In genomic region chr17:58657962-58658803, GRCh38 we compare ENCODE assay signal across 8 cellular contexts. TPM values are rescaled to one million over a fixed set of nuclear protein-coding genes. Genes with fewer than 3 reads are reported as not detected.
DNase-seq lines count a peak whose midpoint lies in the region; ATAC-seq and TF ChIP-seq lines count a peak whose summit lies in the region.
"Not testable (repeated sequence)": the region's sequence is repeated elsewhere in the genome, so short reads cannot be mapped to it uniquely, and the experiment has no call there.

No MANE protein-coding gene starts in this region.

- not testable (repeated sequence) for H3F3A ChIP-seq in neural cell (ENCODE audit: insufficient read depth, low read length, poor library complexity, severe bottlenecking)

- peaks cover 12 to 18% (median 15%) of the 10 kb centered on the region in 4 donors for H3K4me1 Mint-ChIP-seq in CD4-positive, alpha-beta memory T cell

- H3K36me3 ChIP-seq in CD4-positive, alpha-beta memory T cell (ENCODE audit: insufficient read depth, low read length); iPS DF 6.9 (ENCODE audit: control insufficient read depth, insufficient read depth, low read length); neural cell (ENCODE audit: insufficient read depth, low read length); stomach smooth muscle (ENCODE audit: control insufficient read depth in 2 of 2, insufficient read depth in 2 of 2, low read length in 2 of 2): not testable (repeated sequence)

- peak overlapping the region; percentile 97 to 100 (median 100) for H3K27ac Mint-ChIP-seq in CD4-positive, alpha-beta memory T cell

- not testable (repeated sequence) for DNase-seq in CD4-positive, alpha-beta memory T cell
- DNase-seq in RKO (ENCODE audit: low spot score) = peak; percentile 79
- DNase-seq in activated T-cell treated with anti-CD3 and anti-CD28 coated beads, Interleukin-2, amount 50 U/mL, for 48 hours = peak; percentile 33 to 35
- peak; percentile 37 for DNase-seq in iPS DF 6.9 (ENCODE audit: low read depth, low spot score)

- not testable (repeated sequence) for H3K27me3 ChIP-seq in CD4-positive, alpha-beta memory T cell (ENCODE audit: insufficient read depth, low read length); iPS DF 6.9 (ENCODE audit: control insufficient read depth, insufficient read depth, low read length); neural cell (ENCODE audit: insufficient read depth, low read depth, low read length); stomach smooth muscle (ENCODE audit: control insufficient read depth in 1 of 2, insufficient read depth in 2 of 2, low read length in 2 of 2)

- TF ChIP-seq RAD21 in neural cell (conservative IDR thresholded peaks at IDR 0.05) = not testable (repeated sequence)

- not testable (repeated sequence) for H2AFZ ChIP-seq in neural cell (ENCODE audit: low read depth, low read length)

- H3K27ac ChIP-seq in CD4-positive, alpha-beta memory T cell (ENCODE audit: low read depth, low read length) = peak overlapping the region; percentile 77
- H3K27ac ChIP-seq in cingulate gyrus (ENCODE audit: low read depth, low read length) = peak overlapping the region; percentile 90
- H3K27ac ChIP-seq in iPS DF 6.9 (ENCODE audit: low read length) = not testable (repeated sequence)
- peak overlapping the region; percentile 87 for H3K27ac ChIP-seq in neural cell (ENCODE audit: low read length)
- peak overlapping the region; percentile 83 for H3K27ac ChIP-seq in stomach smooth muscle (ENCODE audit: low read length)

- not testable (repeated sequence) for H3K27me3 Mint-ChIP-seq in CD4-positive, alpha-beta memory T cell

- H3K9me2 ChIP-seq in neural cell (ENCODE audit: insufficient read depth, low read length) = not testable (repeated sequence)

- intact Hi-C loops in CD4-positive, alpha-beta memory T cell (cut with micrococcal nuclease) = not testable (repeated sequence)

- POLR2A ChIA-PET in CD4-positive, alpha-beta memory T cell (lab: Charles Lee; ENCODE audit: partially characterized antibody) = interaction anchor here (0.9 to 5.6 kb wide), 5 partner anchors 15 to 505 kb away, joined by 3 to 101 read pairs (median 3); no protein-coding TSS in a partner anchor

- not testable (repeated sequence) for H3K4me2 ChIP-seq in neural cell (ENCODE audit: low read length)

- not testable (repeated sequence) for H3K36me3 Mint-ChIP-seq in CD4-positive, alpha-beta memory T cell

- peak overlapping the region; percentile 83 to 95 (median 91) for H3K4me3 Mint-ChIP-seq in CD4-positive, alpha-beta memory T cell

- WGBS in iPS DF 6.9 (ENCODE audit: insufficient coverage, insufficient read length) = no CpG with 5 or more reads among the region's 10 CpGs

- peak; percentile 17 for ATAC-seq in HG03159 (IDR thresholded peaks at IDR 0.05; ENCODE audit: unreplicated experiment)

- not testable (repeated sequence) for H3K9me3 Mint-ChIP-seq in CD4-positive, alpha-beta memory T cell

- not testable (repeated sequence) for H3K79me2 ChIP-seq in neural cell (replicated peaks; ENCODE audit: insufficient read depth, low read length)

- H3K4me3 ChIP-seq in CD4-positive, alpha-beta memory T cell (ENCODE audit: low read length in 2 of 2) = peak overlapping the region; percentile 43 to 83
- H3K4me3 ChIP-seq in iPS DF 6.9 (ENCODE audit: low read length) = not testable (repeated sequence)
- H3K4me3 ChIP-seq in neural cell (ENCODE audit: low read length) = peak overlapping the region; percentile 57
- H3K4me3 ChIP-seq in stomach smooth muscle (ENCODE audit: low read length in 2 of 2) = peak overlapping the region; percentile 33 to 64

- not testable (repeated sequence) for H3K9me3 ChIP-seq in CD4-positive, alpha-beta memory T cell (ENCODE audit: control insufficient read depth in 1 of 2, low read length in 2 of 2); iPS DF 6.9 (ENCODE audit: control insufficient read depth, insufficient read depth, low read length); neural cell (ENCODE audit: low read length); stomach smooth muscle (ENCODE audit: control insufficient read depth in 2 of 2, low read length in 2 of 2)

- H3K4me1 ChIP-seq in CD4-positive, alpha-beta memory T cell (ENCODE audit: insufficient read depth, low read length) = peaks cover 13% of the 10 kb centered on the region
- not testable (repeated sequence) for H3K4me1 ChIP-seq in iPS DF 6.9 (ENCODE audit: control insufficient read depth, insufficient read depth, low read length); stomach smooth muscle (ENCODE audit: control insufficient read depth, insufficient read depth, low read length)

- TF ChIP-seq EP300 in neural cell (conservative IDR thresholded peaks at IDR 0.05; ENCODE audit: poor library complexity, severe bottlenecking) = not testable (repeated sequence)

- H3K9ac ChIP-seq in neural cell (ENCODE audit: low read length) = peak overlapping the region; percentile 2
- peak overlapping the region; percentile 70 to 100 for H3K9ac ChIP-seq in stomach smooth muscle (ENCODE audit: low read length in 2 of 2)

- not testable (repeated sequence) for H4K20me1 ChIP-seq in neural cell (ENCODE audit: insufficient read depth)

- CTCF ChIA-PET in CD4-positive, alpha-beta memory T cell (lab: Charles Lee; ENCODE audit: partially characterized antibody) = interaction anchor here (1.4 kb wide), 1 partner anchor 27 kb away, joined by 3 read pairs; no protein-coding TSS in a partner anchor

- not testable (repeated sequence) for TF ChIP-seq CTCF in neural cell (IDR thresholded peaks at IDR 0.05; ENCODE audit: poor library complexity, severe bottlenecking)

RNA-seq across cellular contexts. Expression of gene TEX14, which starts 33.7 kb away (rescaled TPM):
- 1 to 10 TPM; 1.3 to 1.6 TPM for total RNA-seq in CD4-positive, alpha-beta memory T cell
- polyA plus RNA-seq in CD4-positive, alpha-beta memory T cell = not detected
- 0.90 and 1.4 TPM in 2 replicates for polyA plus RNA-seq in neural cell
- polyA minus RNA-seq in neural cell = 0.69 and 0.97 TPM in 2 replicates

RNA-seq across cellular contexts. Expression of gene RAD51C, which starts 34.2 kb away (rescaled TPM):
- 10 to 100 TPM; 25.8 to 28.2 TPM for total RNA-seq in CD4-positive, alpha-beta memory T cell
- polyA plus RNA-seq in CD4-positive, alpha-beta memory T cell = 10 to 100 TPM; 45.5 to 74.2 TPM
- polyA plus RNA-seq in neural cell = 17.8 and 25.1 TPM in 2 replicates
- polyA minus RNA-seq in neural cell = 14.2 and 15.6 TPM in 2 replicates
